In the genomic region with DNA sequence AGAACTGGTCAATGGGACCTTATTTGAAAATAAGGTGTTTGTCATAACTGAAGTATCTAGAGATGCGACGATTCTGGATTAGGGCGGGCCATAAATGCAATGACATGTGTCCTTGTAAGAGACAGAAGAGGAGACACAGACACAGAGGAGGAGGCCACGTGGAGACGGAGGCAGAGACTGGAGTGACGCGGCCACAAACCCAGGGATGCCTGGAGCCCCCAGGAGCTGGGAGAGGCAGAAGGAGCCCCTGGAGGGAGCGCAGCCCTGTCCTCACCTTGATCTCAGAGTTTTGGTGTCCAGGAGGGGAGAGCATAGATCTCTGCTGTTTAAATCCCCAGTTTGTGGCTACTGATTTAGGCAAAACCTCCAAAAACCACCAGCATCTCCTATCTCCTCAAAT, we compare ENCODE assay signal across 16 cellular contexts.
"Had no signal": no experiment of that assay in that cellular context is flagged by ENCODE, and none has a peak within 500 bp of the region (broad histone marks: within the 10 kb centered on the region; RNA-seq: fewer than 3 reads in every experiment).

No MANE protein-coding gene starts in this region.

- H3K4me1 ChIP-seq: colonic mucosa, upper lobe of right lung had no signal

- H3K4me3 Mint-ChIP-seq: activated CD4-positive, alpha-beta T cell treated with anti-CD3 and anti-CD28 coated beads, Interleukin-2, amount 10 ng/mL, durations not matched to agents 7 days and 5 days; activated CD8-positive, alpha-beta T cell treated with anti-CD3 and anti-CD28 coated beads, Interleukin-2, amount 10 ng/mL, durations not matched to agents 7 days and 5 days; activated naive CD8-positive, alpha-beta T cell treated with anti-CD3 and anti-CD28 coated beads for 36 hours had no signal

- ATAC-seq: activated CD4-positive, CD25-positive, alpha-beta regulatory T cell treated with anti-CD3 and anti-CD28 coated beads, Interleukin-2, amount 50 U/mL, for 24 hours; activated CD8-positive, alpha-beta T cell treated with anti-CD3 and anti-CD28 coated beads, Interleukin-2, amount 10 ng/mL, durations not matched to agents 7 days and 5 days; upper lobe of right lung had no signal

- H3K9me3 ChIP-seq: colonic mucosa, upper lobe of right lung had no signal

- H3K27me3 ChIP-seq: colonic mucosa, upper lobe of right lung had no signal

- H3K27me3 Mint-ChIP-seq: activated CD4-positive, alpha-beta T cell treated with anti-CD3 and anti-CD28 coated beads, Interleukin-2, amount 10 ng/mL, durations not matched to agents 7 days and 5 days; brain had no signal

- H3K27ac Mint-ChIP-seq: activated CD4-positive, alpha-beta T cell treated with anti-CD3 and anti-CD28 coated beads, Interleukin-2, amount 10 ng/mL, durations not matched to agents 7 days and 5 days; activated CD8-positive, alpha-beta T cell treated with anti-CD3 and anti-CD28 coated beads, Interleukin-2, amount 10 ng/mL, durations not matched to agents 7 days and 5 days; activated naive CD8-positive, alpha-beta T cell treated with anti-CD3 and anti-CD28 coated beads for 36 hours; brain; nephron had no signal

- H3K4me1 Mint-ChIP-seq: nephron had no signal

- H3K27ac ChIP-seq: colonic mucosa, upper lobe of right lung had no signal

- H3K9me3 Mint-ChIP-seq: activated CD4-positive, alpha-beta T cell treated with anti-CD3 and anti-CD28 coated beads, Interleukin-2, amount 10 ng/mL, durations not matched to agents 7 days and 5 days; activated naive CD8-positive, alpha-beta T cell treated with anti-CD3 and anti-CD28 coated beads for 36 hours; nephron had no signal

- DNase-seq: activated CD4-positive, alpha-beta T cell treated with anti-CD3 and anti-CD28 coated beads, Interleukin-2, amount 10 ng/mL, durations not matched to agents 7 days and 5 days; activated CD8-positive, alpha-beta memory T cell treated with anti-CD3 and anti-CD28 coated beads, Interleukin-2, amount 50 U/mL, for 48 hours; activated CD8-positive, alpha-beta T cell treated with anti-CD3 and anti-CD28 coated beads, Interleukin-2, amount 10 ng/mL, durations not matched to agents 7 days and 5 days; activated naive CD8-positive, alpha-beta T cell treated with anti-CD3 and anti-CD28 coated beads for 36 hours; central memory CD4-positive, alpha-beta T cell; colonic mucosa; erythroblast; foreskin melanocyte; kidney glomerular epithelial cell; occipital lobe; stimulated activated naive CD4-positive, alpha-beta T cell had no signal

- H3K4me3 ChIP-seq: colonic mucosa, lung, upper lobe of right lung had no signal
